In the genomic region with DNA sequence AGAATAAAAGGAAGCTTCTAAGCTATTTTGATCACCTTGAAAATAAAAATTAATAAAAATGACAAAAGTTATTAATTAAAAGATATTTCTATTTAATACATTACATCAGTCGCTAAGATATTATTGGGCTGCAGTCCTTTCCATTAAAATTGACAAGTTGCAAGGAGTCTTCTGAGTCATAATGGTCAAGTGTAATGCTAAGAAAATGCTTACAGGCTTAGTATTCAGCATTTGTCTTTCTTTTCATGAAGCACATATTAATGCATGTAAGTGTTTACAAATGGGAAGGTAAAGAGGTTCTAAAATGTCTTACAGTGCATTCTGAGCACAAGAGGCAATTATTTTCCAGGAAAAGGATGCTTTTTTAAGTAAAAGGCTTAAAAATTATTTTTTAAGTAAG, we compare ENCODE assay signal across 22 cellular contexts. TPM values are rescaled to one million over a fixed set of nuclear protein-coding genes. Genes with fewer than 3 reads are reported as not detected.
A peak's percentile ranks its signal among the peaks of the same experiment; 100 is the strongest.
DNase-seq lines count a peak whose midpoint lies in the region; TF ChIP-seq lines count a peak whose summit lies in the region.
"Had no signal": no experiment of that assay in that cellular context is flagged by ENCODE, and none has a peak within 500 bp of the region (broad histone marks: within the 10 kb centered on the region; RNA-seq: fewer than 3 reads in every experiment).

No MANE protein-coding gene starts in this region.

- no peaks in the 10 kb centered on the region for H3K36me3 ChIP-seq in mammary epithelial cell (ENCODE audit: insufficient read depth, low read length)
- H3K36me3 ChIP-seq in breast epithelium = no peaks in the 10 kb centered on the region
- H3K36me3 ChIP-seq: BLaER1 had no signal

- H2AFZ ChIP-seq in mammary epithelial cell (ENCODE audit: low read depth, low read length) = no peak overlapping the region
- H2AFZ ChIP-seq: GM23338 had no signal

- CTCF ChIA-PET in mammary epithelial cell (lab: Charles Lee; ENCODE audit: low non-redundant PET) = no interaction called here

- no peak overlapping the region for H3K9ac ChIP-seq in mammary epithelial cell (ENCODE audit: insufficient read depth, low read length)
- H3K9ac ChIP-seq: BLaER1 had no signal

- dilution Hi-C loops in mammary epithelial cell (cut with HindIII; ENCODE audit: low sequenced_read_pairs) = no loop called here

- no TSS peak for BruUV-seq in mammary epithelial cell (replicated peaks; lab: Mats Ljungman, UMichigan)

- DNase-seq in mammary epithelial cell = peak; percentile 6
- DNase-seq in breast epithelium (ENCODE audit: low spot score in 2 of 2) = no peak
- DNase-seq in epithelial cell of esophagus (ENCODE audit: low read depth) = peak; percentile 48
- peak; percentile 5 for DNase-seq in kidney glomerular epithelial cell (lab: John Stamatoyannopoulos, UW)
- peak; percentile 16 for DNase-seq in renal cortical epithelial cell (ENCODE audit: low read depth)
- no peak for DNase-seq in GDM1 (lab: John Stamatoyannopoulos, UW)
- DNase-seq in HK-2 (ENCODE audit: unreplicated experiment) = no peak
- no peak for DNase-seq in stimulated activated naive CD4-positive, alpha-beta T cell (lab: John Stamatoyannopoulos, UW)
- DNase-seq: 8988T; CD4-positive, alpha-beta memory T cell; DMS153; DMS79; HCEC 1CT had no signal

- H3K4me1 ChIP-seq in mammary epithelial cell (ENCODE audit: insufficient read depth, low read length) (no peaks in the 10 kb centered on the region), breast epithelium (no peaks in the 10 kb centered on the region)

- in situ Hi-C loops in mammary epithelial cell (cut with MboI; ENCODE audit: low sequenced_read_pairs in 2 of 2) = no loop called here

- H4K20me1 ChIP-seq in mammary epithelial cell (ENCODE audit: insufficient read depth, low read length) = no peaks in the 10 kb centered on the region
- H4K20me1 ChIP-seq: BLaER1 had no signal

- intact Hi-C loops in mammary epithelial cell (cut with micrococcal nuclease) = loop anchor here (1.0 to 5.0 kb wide), 4 partner anchors 38 to 405 kb away; no protein-coding TSS in a partner anchor
- intact Hi-C loops in breast epithelium (cut with DNase I; ENCODE audit: low total_unique reads) = no loop called here

- H3K4me3 ChIP-seq in mammary epithelial cell (replicated peaks in 1 of 3; ENCODE audit: insufficient read depth in 1 of 3, low read depth in 2 of 3, low read length in 3 of 3) = no peak overlapping the region
- no peak overlapping the region for H3K4me3 ChIP-seq in breast epithelium
- H3K4me3 ChIP-seq in epithelial cell of esophagus (ENCODE audit: low read length) = no peak overlapping the region
- H3K4me3 ChIP-seq: BLaER1, GM12878, GM23338 had no signal

- H3K27me3 ChIP-seq in mammary epithelial cell (ENCODE audit: insufficient read depth, low read length) = no peaks in the 10 kb centered on the region
- no peaks in the 10 kb centered on the region for H3K27me3 ChIP-seq in breast epithelium
- H3K27me3 ChIP-seq: BLaER1 had no signal

- H3K9me3 ChIP-seq in mammary epithelial cell (replicated peaks; ENCODE audit: insufficient read depth, low read length) (no peaks in the 10 kb centered on the region), breast epithelium (no peaks in the 10 kb centered on the region)
- H3K9me3 ChIP-seq: BLaER1 had no signal

- no peaks in the 10 kb centered on the region for H3K79me2 ChIP-seq in mammary epithelial cell (ENCODE audit: insufficient read depth, low read length)

- no peak overlapping the region for H3K27ac ChIP-seq in mammary epithelial cell (ENCODE audit: insufficient read depth, low read depth, low read length)
- H3K27ac ChIP-seq in breast epithelium = no peak overlapping the region
- H3K27ac ChIP-seq: BLaER1, HL-60 had no signal

- no peak for TF ChIP-seq POLR2A in breast epithelium (IDR thresholded peaks at IDR 0.05)

- no peak for TF ChIP-seq CTCF in mammary epithelial cell (conservative IDR thresholded peaks at IDR 0.05 in 1 of 2, IDR thresholded peaks at IDR 0.05 in 1 of 2; ENCODE audit: extremely low read depth in 1 of 2, insufficient read depth in 1 of 2, low read depth in 1 of 2, low read length in 2 of 2)
- no peak for TF ChIP-seq CTCF in breast epithelium (IDR thresholded peaks at IDR 0.05)
- no peak for TF ChIP-seq CTCF in epithelial cell of esophagus (IDR thresholded peaks at IDR 0.05; ENCODE audit: insufficient read depth, low read depth, low read length, missing control alignments)

- H3K4me2 ChIP-seq in mammary epithelial cell (ENCODE audit: insufficient read depth, low read depth, low read length) = no peak overlapping the region
- H3K4me2 ChIP-seq: BLaER1, GM23338 had no signal

- 94% methylated on average over 1 of the region's 1 CpG for WGBS in mammary epithelial cell (ENCODE audit: low coverage, missing lambda C conversion rate)

RNA-seq across cellular contexts. Expression of gene SPINK9, which starts 17.3 kb away (rescaled TPM):
- total RNA-seq in mammary epithelial cell (not detected), breast epithelium (not detected), renal cortical epithelial cell (not detected in 2 replicates)
- polyA plus RNA-seq in mammary epithelial cell = not detected
- polyA minus RNA-seq in mammary epithelial cell = not detected
- total RNA-seq: A673; CD4-positive, alpha-beta memory T cell; Daoy; GM12878; GM23338; HT1080 had no signal
- polyA plus RNA-seq: AG04450; CD14-positive monocyte; CD4-positive, alpha-beta memory T cell; GM12878; GM23338 had no signal

RNA-seq across cellular contexts. Expression of gene FBXO38, which starts 31.1 kb away (rescaled TPM):
- total RNA-seq in mammary epithelial cell (10 to 100 TPM; 37.5 to 64.5 TPM), breast epithelium (10 to 100 TPM; 50.6 to 80.9 (median 67.5) TPM), renal cortical epithelial cell (48.3 and 68.3 TPM in 2 replicates)
- 11.3 TPM for polyA plus RNA-seq in mammary epithelial cell
- 107 TPM for polyA minus RNA-seq in mammary epithelial cell

RNA-seq across cellular contexts. Expression of gene SPINK7, which starts 40.5 kb away (rescaled TPM):
- not detected for total RNA-seq in mammary epithelial cell
- polyA plus RNA-seq in mammary epithelial cell = not detected
- not detected for polyA minus RNA-seq in mammary epithelial cell
- not detected for total RNA-seq in breast epithelium
- not detected in 2 replicates for total RNA-seq in renal cortical epithelial cell
- total RNA-seq: A673; CD4-positive, alpha-beta memory T cell; Daoy; GM12878; GM23338; HT1080 had no signal
- polyA plus RNA-seq: AG04450; CD14-positive monocyte; CD4-positive, alpha-beta memory T cell; GM12878; GM23338 had no signal

Comparison
In these comparisons a context has a peak if more than half of its experiments do, and no peak if none do; other contexts are left out.
1. DNase-seq: peak in mammary epithelial cell (single experiment), epithelial cell of esophagus (single experiment), kidney glomerular epithelial cell (single experiment) and renal cortical epithelial cell (single experiment); none in breast epithelium (0 of 2), GDM1 (single experiment), HK-2 (single experiment) and stimulated activated naive CD4-positive, alpha-beta T cell (0 of 6).